8 cellular contexts compared by ENCODE assay signal in genomic region chr19:2477141-2477710, GRCh38. TPM values are rescaled to one million over a fixed set of nuclear protein-coding genes. Genes with fewer than 3 reads are reported as not detected.
DNase-seq lines count a peak whose midpoint lies in the region; ATAC-seq lines count a peak whose summit lies in the region.

No MANE protein-coding gene starts in this region.

- peaks cover 39% of the 10 kb centered on the region for H3K4me1 Mint-ChIP-seq in activated naive CD8-positive, alpha-beta T cell treated with anti-CD3 and anti-CD28 coated beads, Interleukin-2, amount 50 U/mL, for 24 hours

- H3K9me3 ChIP-seq in HUES64 (ENCODE audit: insufficient read depth, low read depth, low read length): 0 out of 2 replicates have a peak, but pooled peaks cover under 1% of the 10 kb centered on the region

- no peak overlapping the region for H3K27ac ChIP-seq in HUES64 (ENCODE audit: low read depth, low read length)

- in situ Hi-C loops in ACHN (cut with HindIII; ENCODE audit: low pct_ligation_motif_present, low pct_unique_long_range_greater_than_20kb, low sequenced_read_pairs): no loop called here

- DNase-seq in ACHN (peak; percentile 27), left ventricle myocardium superior (peak; percentile 77), sciatic nerve (ENCODE audit: low spot score) (peak; percentile 72), iPS-NIHi11 (ENCODE audit: low spot score) (no peak)
- DNase-seq in activated naive CD8-positive, alpha-beta T cell treated with anti-CD3 and anti-CD28 coated beads, Interleukin-2, amount 50 U/mL, for 24 hours: peak; percentile 48

- peak overlapping the region; percentile 46; the same call in 1 of the 2 replicates for H3K9ac ChIP-seq in HUES64 (ENCODE audit: low read depth, low read length)

- peak overlapping the region; percentile 95 for H3K4me3 Mint-ChIP-seq in activated naive CD8-positive, alpha-beta T cell treated with anti-CD3 and anti-CD28 coated beads, Interleukin-2, amount 50 U/mL, for 24 hours

- H3K4me3 ChIP-seq in HUES64 (ENCODE audit: low read length): peak overlapping the region; percentile 78

- H3K36me3 ChIP-seq in HUES64 (ENCODE audit: insufficient read depth, low read length): 0 out of 2 replicates have a peak, but pooled peaks cover 5% of the 10 kb centered on the region

- peaks cover 4% of the 10 kb centered on the region for H3K9me3 Mint-ChIP-seq in activated naive CD8-positive, alpha-beta T cell treated with anti-CD3 and anti-CD28 coated beads, Interleukin-2, amount 50 U/mL, for 24 hours

- peaks cover 39% of the 10 kb centered on the region for H3K27me3 ChIP-seq in HUES64 (ENCODE audit: insufficient read depth, low read length)

- H3K4me1 ChIP-seq in HUES64 (ENCODE audit: insufficient read depth, low read length): peaks cover 6% of the 10 kb centered on the region; the same call in 1 of the 2 replicates

- H3K36me3 Mint-ChIP-seq in activated naive CD8-positive, alpha-beta T cell treated with anti-CD3 and anti-CD28 coated beads, Interleukin-2, amount 50 U/mL, for 24 hours (ENCODE audit: low read depth): peaks cover 30% of the 10 kb centered on the region

- intact Hi-C loops in left ventricle myocardium superior (cut with micrococcal nuclease) (loop anchor here (5.0 to 10.0 kb wide), 2 partner anchors 65 to 138 kb away; no protein-coding TSS in a partner anchor), sciatic nerve (cut with DNase I) (no loop called here)

- peaks cover 8% of the 10 kb centered on the region for H3K27me3 Mint-ChIP-seq in activated naive CD8-positive, alpha-beta T cell treated with anti-CD3 and anti-CD28 coated beads, Interleukin-2, amount 50 U/mL, for 24 hours

- ATAC-seq in activated naive CD8-positive, alpha-beta T cell treated with anti-CD3 and anti-CD28 coated beads, Interleukin-2, amount 50 U/mL, for 24 hours: no peak
- ATAC-seq in left ventricle myocardium superior (peak; percentile 18), sciatic nerve (peak; percentile 0), GM21737 (IDR thresholded peaks at IDR 0.05; ENCODE audit: unreplicated experiment) (no peak), HG02970 (IDR thresholded peaks at IDR 0.05; ENCODE audit: low FRiP score, unreplicated experiment) (no peak)

- H3K27ac Mint-ChIP-seq in activated naive CD8-positive, alpha-beta T cell treated with anti-CD3 and anti-CD28 coated beads, Interleukin-2, amount 50 U/mL, for 24 hours: peak overlapping the region; percentile 96

- WGBS in HUES64: 4% methylated on average over 27 of the region's 27 CpGs

RNA-seq across cellular contexts. Expression of gene GADD45B, which starts 1.3 kb away (rescaled TPM):
- polyA plus RNA-seq in HUES64 (2013, experiment 1 of 2): 4.4 TPM
- polyA plus RNA-seq in HUES64 (2013, experiment 2 of 2): 5.1 TPM
- total RNA-seq in left ventricle myocardium superior (42.3 TPM), sciatic nerve (136 TPM)

RNA-seq across cellular contexts. Expression of gene LMNB2, which starts 20.5 kb away (rescaled TPM):
- 103 TPM for polyA plus RNA-seq in HUES64 (2013, experiment 1 of 2)
- polyA plus RNA-seq in HUES64 (2013, experiment 2 of 2): 105 TPM
- 17.7 TPM for total RNA-seq in left ventricle myocardium superior
- total RNA-seq in sciatic nerve: 16.3 TPM

RNA-seq across cellular contexts. Expression of gene TIMM13, which starts 49.8 kb away (rescaled TPM):
- polyA plus RNA-seq in HUES64 (2013, experiment 1 of 2): 170 TPM
- 139 TPM for polyA plus RNA-seq in HUES64 (2013, experiment 2 of 2)
- total RNA-seq in left ventricle myocardium superior (84.1 TPM), sciatic nerve (37.3 TPM)

Comparison
In these comparisons a context has a peak if more than half of its experiments do, and no peak if none do; other contexts are left out.
1. ATAC-seq: peak in left ventricle myocardium superior (single experiment) and sciatic nerve (single experiment); none in activated naive CD8-positive, alpha-beta T cell treated with anti-CD3 and anti-CD28 coated beads, Interleukin-2, amount 50 U/mL, for 24 hours (single experiment), GM21737 (single experiment) and HG02970 (single experiment).